Comparison of ENCODE assay signal across 8 cellular contexts in genomic region chr19:4059931-4060620, GRCh38. TPM values are rescaled to one million over a fixed set of nuclear protein-coding genes. Genes with fewer than 3 reads are reported as not detected.
DNase-seq lines count a peak whose midpoint lies in the region; ATAC-seq and TF ChIP-seq lines count a peak whose summit lies in the region.

No MANE protein-coding gene starts in this region.

- peak overlapping the region; percentile 86 for H3K4me3 Mint-ChIP-seq in T-helper 17 cell

- peaks cover 27% of the 10 kb centered on the region for H3K4me1 ChIP-seq in DND-41 (ENCODE audit: insufficient read depth, low read length)

- H2AFZ ChIP-seq in DND-41 (ENCODE audit: low read depth, low read length): no peak overlapping the region

- intact Hi-C loops in dorsolateral prefrontal cortex (cut with DNase I): loop anchor here in 1 of 2 donors (5.0 kb wide), 1 partner anchor 43 kb away; no protein-coding TSS in a partner anchor

- DNase-seq in DND-41 (peak; percentile 6), T-helper 17 cell (peak; percentile 45 to 61 (median 54)), dorsolateral prefrontal cortex (no peak), omental fat pad (ENCODE audit: low spot score) (no peak), Kasumi-1 (lab: John Stamatoyannopoulos, UW) (no peak), RPMI8226 (no peak)

- H3K36me3 ChIP-seq in DND-41 (ENCODE audit: insufficient read depth, low read length): peaks cover 60% of the 10 kb centered on the region

- H3K27me3 Mint-ChIP-seq in T-helper 17 cell: no peaks in the 10 kb centered on the region

- H3K79me2 ChIP-seq in DND-41 (ENCODE audit: insufficient read depth, low read length): peaks cover 99% of the 10 kb centered on the region

- H3K4me2 ChIP-seq in DND-41 (ENCODE audit: insufficient read depth, low read length): no peak overlapping the region

- H3K27me3 ChIP-seq in DND-41 (ENCODE audit: insufficient read depth, low read length, poor library complexity) (no peaks in the 10 kb centered on the region), dorsolateral prefrontal cortex (no peaks in the 10 kb centered on the region)

- H3K4me1 Mint-ChIP-seq in T-helper 17 cell: peaks cover 21% of the 10 kb centered on the region

- H3K4me3 ChIP-seq in DND-41 (ENCODE audit: low read depth in 1 of 2, low read length in 2 of 2) (no peak overlapping the region), dorsolateral prefrontal cortex (peak overlapping the region in 17 of 59 donors; percentile 7 to 83 (median 38))

- H3K9ac ChIP-seq in DND-41 (ENCODE audit: low read depth, low read length): no peak overlapping the region

- no peaks in the 10 kb centered on the region for H3K36me3 Mint-ChIP-seq in T-helper 17 cell (ENCODE audit: low read depth)

- H4K20me1 ChIP-seq in DND-41 (ENCODE audit: insufficient read depth, low read length): peaks cover 90% of the 10 kb centered on the region

- no peak overlapping the region; the same call in 1 of the 2 replicates for H3K27ac ChIP-seq in DND-41 (ENCODE audit: low read length)
- H3K27ac ChIP-seq in dorsolateral prefrontal cortex: peak overlapping the region; percentile 84 to 99 (median 97)

- H3K9me3 ChIP-seq in DND-41 (ENCODE audit: insufficient read depth, low read length, severe bottlenecking): no peaks in the 10 kb centered on the region
- H3K9me3 ChIP-seq in T-helper 17 cell (ENCODE audit: control insufficient read depth, low read length, poor library complexity, severe bottlenecking): no peaks in the 10 kb centered on the region

- no peak for ATAC-seq in DND-41 (ENCODE audit: insufficient read depth, low read depth)
- ATAC-seq in T-helper 17 cell: peak; percentile 69
- ATAC-seq in omental fat pad (ENCODE audit: low FRiP score): peak; percentile 19
- no peak for ATAC-seq in HG02981 (IDR thresholded peaks at IDR 0.05; ENCODE audit: unreplicated experiment)
- ATAC-seq in GM21423 (IDR thresholded peaks at IDR 0.05; ENCODE audit: unreplicated experiment): no peak

- H3K27ac Mint-ChIP-seq in T-helper 17 cell: peak overlapping the region; percentile 82

- TF ChIP-seq CTCF in DND-41 (IDR thresholded peaks at IDR 0.05; ENCODE audit: borderline replicate concordance, extremely low read depth, low read length, poor library complexity, severe bottlenecking) (no peak), dorsolateral prefrontal cortex (IDR thresholded peaks at IDR 0.05 in 54 of 56, conservative IDR thresholded peaks at IDR 0.05 in 2 of 56; ENCODE audit: low read depth in 1 of 56, partially characterized antibody in 56 of 56) (no peak), omental fat pad (IDR thresholded peaks at IDR 0.05) (no peak)

RNA-seq across cellular contexts. Expression of gene ZBTB7A, which starts 6.6 kb away (rescaled TPM):
- total RNA-seq in T-helper 17 cell (10 to 100 TPM; 47.3 to 51.1 TPM), dorsolateral prefrontal cortex (100 to 1,000 TPM in 60 of 120 experiments, 10 to 100 TPM in 60; 61.2 to 152 (median 99.8) TPM), omental fat pad (10 to 100 TPM; 33.3 to 53.3 (median 38.4) TPM)

RNA-seq across cellular contexts. Expression of gene PIAS4, which starts 52.5 kb away (rescaled TPM):
- 10 to 100 TPM; 20.8 to 22.7 TPM for total RNA-seq in T-helper 17 cell
- total RNA-seq in dorsolateral prefrontal cortex: 10 to 100 TPM; 24.8 to 57.8 (median 38.6) TPM
- 10 to 100 TPM; 10.6 to 21.6 (median 11.2) TPM for total RNA-seq in omental fat pad

Comparison
In these comparisons a context has a peak if more than half of its experiments do, and no peak if none do; other contexts are left out.
1. ATAC-seq: peak in T-helper 17 cell (single experiment) and omental fat pad (single experiment); none in DND-41 (single experiment), HG02981 (single experiment) and GM21423 (single experiment).
2. DNase-seq: peak in DND-41 (single experiment) and T-helper 17 cell (3 of 3); none in dorsolateral prefrontal cortex (0 of 10), omental fat pad (single experiment), Kasumi-1 (0 of 2) and RPMI8226 (single experiment).